ENCODE assay signal across 19 cellular contexts in the genomic region with DNA sequence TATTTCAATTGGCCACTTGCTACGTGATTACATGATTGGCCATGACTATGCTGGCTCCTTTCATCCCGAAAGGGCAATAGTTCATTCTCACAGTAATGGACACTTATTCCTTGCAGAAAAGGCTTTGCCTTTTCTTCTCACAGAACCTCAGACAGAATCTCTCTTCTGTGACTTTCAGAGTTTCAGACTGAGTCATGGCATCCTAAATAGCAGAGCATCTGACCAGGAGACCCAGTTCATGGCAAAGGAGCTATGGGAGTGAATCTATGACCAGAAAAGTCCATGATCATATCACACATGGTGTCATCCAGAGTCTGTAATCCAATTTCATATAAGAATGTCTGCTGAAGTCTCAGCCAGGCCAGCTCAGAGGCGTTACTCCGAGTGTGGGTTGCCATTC.
DNase-seq lines count a peak whose midpoint lies in the region; ATAC-seq, FAIRE-seq and TF ChIP-seq lines count a peak whose summit lies in the region.
"Had no signal": no experiment of that assay in that cellular context is flagged by ENCODE, and none has a peak within 500 bp of the region (broad histone marks: within the 10 kb centered on the region; RNA-seq: fewer than 3 reads in every experiment).

No MANE protein-coding gene starts in this region.

- no peak overlapping the region for H2AFZ ChIP-seq in GM12878 (ENCODE audit: control insufficient read depth, low read depth, low read length)

- no peak for DNase-seq in GM12891 (ENCODE audit: insufficient read length, low spot score)
- DNase-seq in GM12878 (ENCODE audit: low read depth, low spot score) = no peak
- no peak for DNase-seq in cardiac septum (ENCODE audit: low spot score)
- DNase-seq in NCI-H345 treated with DMSO at 0.1 percent for 48 hours (lab: John Stamatoyannopoulos, UW; ENCODE audit: unreplicated experiment) = no peak
- DNase-seq: 8988T; AML-193; Caco-2; CD8-positive, alpha-beta memory T cell; DND-41; GDM1; GOT3; H9 had no signal

- H3K4me3 ChIP-seq in GM12878 = no peak overlapping the region
- H3K4me3 ChIP-seq: BLaER1 had no signal

- peaks cover 7% of the 10 kb centered on the region for H3K4me1 ChIP-seq in GM12878 (ENCODE audit: control insufficient read depth, insufficient read depth, low read length)
- H3K4me1 ChIP-seq: BLaER1, Caco-2 had no signal

- no TSS peak for BruUV-seq in GM12878 (replicated peaks; lab: Mats Ljungman, UMichigan)

- in situ Hi-C loops in GM12878 (cut with MboI) = no loop called here

- WGBS in GM12878 (ENCODE audit: insufficient coverage, insufficient replicate concordance, low lambda C conversion rate, missing lambda C conversion rate) = 65% methylated on average over 4 of the region's 4 CpGs

- no peak overlapping the region for H3K9ac ChIP-seq in GM12878 (ENCODE audit: control insufficient read depth, insufficient read depth, low read length)
- H3K9ac ChIP-seq: BLaER1 had no signal

- FAIRE-seq in GM12891 (lab: Jason Lieb, UNC) (peak; percentile 67), GM12878 (lab: Jason Lieb, UNC) (no peak)
- FAIRE-seq: GM19239 had no signal

- RAD21 ChIA-PET in GM12878 (lab: Charles Lee; ENCODE audit: unreplicated experiment) = no interaction called here

- H3K9me3 ChIP-seq in GM12878 (replicated peaks; ENCODE audit: control insufficient read depth, insufficient read depth, low read length) = peaks cover 2% of the 10 kb centered on the region; the same call in 2 of the 3 replicates
- H3K9me3 ChIP-seq: Caco-2 had no signal

- no peaks in the 10 kb centered on the region for H3K79me2 ChIP-seq in GM12878 (ENCODE audit: control insufficient read depth, insufficient read depth, low read length)

- CTCF ChIA-PET in GM12878 (lab: Yijun Ruan, JAX) = interaction anchor here (1.5 kb wide), 1 partner anchor 14 kb away, joined by 3 read pairs; no protein-coding TSS in a partner anchor

- TF ChIP-seq POLR2A in GM12891 (IDR thresholded peaks at IDR 0.05; ENCODE audit: low read depth, low read length) = no peak
- no peak for TF ChIP-seq POLR2A in GM12878 (IDR thresholded peaks at IDR 0.05; ENCODE audit: low read depth, low read length)

- intact Hi-C loops in GM12878 (cut with micrococcal nuclease; ENCODE audit: unreplicated experiment) = no loop called here
- intact Hi-C loops in cardiac septum (cut with DNase I) = no loop called here

- no peak for TF ChIP-seq EP300 in GM12878 (IDR thresholded peaks at IDR 0.05; ENCODE audit: borderline replicate concordance in 1 of 2, control insufficient read depth in 1 of 2, low read depth in 2 of 2, low read length in 2 of 2)

- H3K4me2 ChIP-seq in GM12878 (ENCODE audit: control insufficient read depth, insufficient read depth) = no peak overlapping the region
- H3K4me2 ChIP-seq: BLaER1 had no signal

- POLR2A ChIA-PET in GM12878 (lab: Charles Lee) = no interaction called here

- no peak for TF ChIP-seq CTCF in GM12878 (IDR thresholded peaks at IDR 0.05 in 2 of 3, conservative IDR thresholded peaks at IDR 0.05 in 1 of 3; ENCODE audit: control insufficient read depth in 2 of 3, extremely low read depth in 1 of 3, insufficient read depth in 1 of 3, low read depth in 3 of 3, low read length in 3 of 3)

- peak; percentile 55 for ATAC-seq in HG02610 (IDR thresholded peaks at IDR 0.05; ENCODE audit: unreplicated experiment)
- ATAC-seq in HG02938 (IDR thresholded peaks at IDR 0.05; ENCODE audit: unreplicated experiment) = peak; percentile 42
- ATAC-seq in GM12878 = no peak
- ATAC-seq in GM21576 (IDR thresholded peaks at IDR 0.05; ENCODE audit: unreplicated experiment) = no peak
- no peak for ATAC-seq in GM19023 (IDR thresholded peaks at IDR 0.05; ENCODE audit: unreplicated experiment)

- no peak for TF ChIP-seq RAD21 in GM12878 (IDR thresholded peaks at IDR 0.05; ENCODE audit: insufficient read depth, low read depth, low read length)

- SMC1A ChIA-PET in GM12878 (lab: Charles Lee; ENCODE audit: uncharacterized antibody, unreplicated experiment) = no interaction called here

- H4K20me1 ChIP-seq in GM12878 (ENCODE audit: control insufficient read depth, insufficient read depth) = no peaks in the 10 kb centered on the region
- H4K20me1 ChIP-seq: BLaER1 had no signal

- no peaks in the 10 kb centered on the region for H3K36me3 ChIP-seq in GM12878 (ENCODE audit: control insufficient read depth in 2 of 2, insufficient read depth in 2 of 2, low read length in 1 of 2)
- H3K36me3 ChIP-seq: BLaER1 had no signal

- no peak overlapping the region for H3K27ac ChIP-seq in GM12878 (ENCODE audit: control insufficient read depth, insufficient read depth)
- H3K27ac ChIP-seq: BLaER1, HL-60 had no signal

- H3K27me3 ChIP-seq in GM12878 (replicated peaks in 1 of 2; ENCODE audit: control insufficient read depth in 2 of 2, insufficient read depth in 2 of 2, low read length in 1 of 2) = no peaks in the 10 kb centered on the region
- H3K27me3 ChIP-seq: BLaER1 had no signal

TF ChIP-seq in GM12891, 5 proteins besides CTCF, POLR2A, EP300 and RAD21:
- no peak for TF ChIP-seq SPI1 (IDR thresholded peaks at IDR 0.05; ENCODE audit: low read depth, low read length)

TF ChIP-seq in GM12878, 131 proteins besides CTCF, POLR2A, EP300 and RAD21:
- TF ChIP-seq SREBF1 (IDR thresholded peaks at IDR 0.05; ENCODE audit: low read length) (no peak), IRF4 (IDR thresholded peaks at IDR 0.05; ENCODE audit: low read depth, low read length) (0 out of 2 replicates have a peak, but pooled peaks have one; percentile 21), JUND (IDR thresholded peaks at IDR 0.05; ENCODE audit: low read depth, low read length) (no peak), NBN (IDR thresholded peaks at IDR 0.05) (no peak), KLF5 (IDR thresholded peaks at IDR 0.05; ENCODE audit: partially characterized antibody) (no peak), TCF7 (IDR thresholded peaks at IDR 0.05; ENCODE audit: borderline replicate concordance) (no peak), TCF12 (IDR thresholded peaks at IDR 0.05; ENCODE audit: low read depth, low read length) (no peak), SIX5 (IDR thresholded peaks at IDR 0.05; ENCODE audit: low read depth, low read length, severe bottlenecking) (no peak), GABPA (IDR thresholded peaks at IDR 0.05; ENCODE audit: low read depth) (no peak), MYC (IDR thresholded peaks at IDR 0.05; ENCODE audit: insufficient read depth, insufficient read length, insufficient replicate concordance, low read length, severe bottlenecking) (no peak)
- TF ChIP-seq, protein P1, sequence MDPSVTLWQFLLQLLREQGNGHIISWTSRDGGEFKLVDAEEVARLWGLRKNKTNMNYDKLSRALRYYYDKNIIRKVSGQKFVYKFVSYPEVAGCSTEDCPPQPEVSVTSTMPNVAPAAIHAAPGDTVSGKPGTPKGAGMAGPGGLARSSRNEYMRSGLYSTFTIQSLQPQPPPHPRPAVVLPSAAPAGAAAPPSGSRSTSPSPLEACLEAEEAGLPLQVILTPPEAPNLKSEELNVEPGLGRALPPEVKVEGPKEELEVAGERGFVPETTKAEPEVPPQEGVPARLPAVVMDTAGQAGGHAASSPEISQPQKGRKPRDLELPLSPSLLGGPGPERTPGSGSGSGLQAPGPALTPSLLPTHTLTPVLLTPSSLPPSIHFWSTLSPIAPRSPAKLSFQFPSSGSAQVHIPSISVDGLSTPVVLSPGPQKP (IDR thresholded peaks at IDR 0.05; ENCODE audit: low read depth, low read length) = no peak
- TF ChIP-seq, protein P2, sequence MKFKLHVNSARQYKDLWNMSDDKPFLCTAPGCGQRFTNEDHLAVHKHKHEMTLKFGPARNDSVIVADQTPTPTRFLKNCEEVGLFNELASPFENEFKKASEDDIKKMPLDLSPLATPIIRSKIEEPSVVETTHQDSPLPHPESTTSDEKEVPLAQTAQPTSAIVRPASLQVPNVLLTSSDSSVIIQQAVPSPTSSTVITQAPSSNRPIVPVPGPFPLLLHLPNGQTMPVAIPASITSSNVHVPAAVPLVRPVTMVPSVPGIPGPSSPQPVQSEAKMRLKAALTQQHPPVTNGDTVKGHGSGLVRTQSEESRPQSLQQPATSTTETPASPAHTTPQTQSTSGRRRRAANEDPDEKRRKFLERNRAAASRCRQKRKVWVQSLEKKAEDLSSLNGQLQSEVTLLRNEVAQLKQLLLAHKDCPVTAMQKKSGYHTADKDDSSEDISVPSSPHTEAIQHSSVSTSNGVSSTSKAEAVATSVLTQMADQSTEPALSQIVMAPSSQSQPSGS (IDR thresholded peaks at IDR 0.05; ENCODE audit: low read length) = 0 out of 2 replicates have a peak, but pooled peaks have one; percentile 24
- TF ChIP-seq, protein P3, sequence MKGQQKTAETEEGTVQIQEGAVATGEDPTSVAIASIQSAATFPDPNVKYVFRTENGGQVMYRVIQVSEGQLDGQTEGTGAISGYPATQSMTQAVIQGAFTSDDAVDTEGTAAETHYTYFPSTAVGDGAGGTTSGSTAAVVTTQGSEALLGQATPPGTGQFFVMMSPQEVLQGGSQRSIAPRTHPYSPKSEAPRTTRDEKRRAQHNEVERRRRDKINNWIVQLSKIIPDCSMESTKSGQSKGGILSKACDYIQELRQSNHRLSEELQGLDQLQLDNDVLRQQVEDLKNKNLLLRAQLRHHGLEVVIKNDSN (IDR thresholded peaks at IDR 0.05; ENCODE audit: borderline replicate concordance, extremely low read length, insufficient read depth, low read depth, low read length) = no peak

Comparison
In these comparisons a context has a peak if more than half of its experiments do, and no peak if none do; other contexts are left out.
1. ATAC-seq: peak in HG02610 (single experiment) and HG02938 (single experiment); none in GM12878 (single experiment), GM21576 (single experiment) and GM19023 (single experiment).